Comparison of ENCODE assay signal across 9 cellular contexts in genomic region chr19:50565984-50566903, GRCh38. TPM values are rescaled to one million over a fixed set of nuclear protein-coding genes. Genes with fewer than 3 reads are reported as not detected.
A peak's percentile ranks its signal among the peaks of the same experiment; 100 is the strongest.
DNase-seq lines count a peak whose midpoint lies in the region; ATAC-seq and TF ChIP-seq lines count a peak whose summit lies in the region.
"Had no signal": no experiment of that assay in that cellular context is flagged by ENCODE, and none has a peak within 500 bp of the region (broad histone marks: within the 10 kb centered on the region; RNA-seq: fewer than 3 reads in every experiment).

No MANE protein-coding gene starts in this region.

- H3K4me3 ChIP-seq in iPS-20b (ENCODE audit: low read length), result peak overlapping the region; percentile 51; the same call in 1 of the 2 replicates
- H3K4me3 ChIP-seq in uterus, result no peak overlapping the region

- DNase-seq in activated CD4-positive, alpha-beta T cell treated with anti-CD3 and anti-CD28 coated beads for 36 hours, result peak; percentile 76
- no peak for DNase-seq in activated CD4-positive, alpha-beta T cell treated with anti-CD3 and anti-CD28 coated beads for 1 hour
- no peak for DNase-seq in activated T-helper 2 cell treated with anti-CD3 and anti-CD28 coated beads, Interferon-gamma antibody, Interleukin-2, Interleukin-4, amounts not matched to agents 10 μg/mL and 5 μg/mL and 100 μg/mL, durations not matched to agents 14 hours and 24 hours and 36 hours (ENCODE audit: low spot score)
- DNase-seq in stimulated activated naive B cell treated with anti-CD40 and anti-IgM and Interleukin-4, amounts not matched to agents 10 μg/mL and 1 μg/mL and 100 μg/mL, for 72 hours, result no peak
- DNase-seq in uterus (no peak), NCI-H774 (lab: John Stamatoyannopoulos, UW) (no peak)

- H3K4me1 ChIP-seq in iPS-20b (ENCODE audit: insufficient read depth, low read length), result no peaks in the 10 kb centered on the region
- H3K4me1 ChIP-seq in uterus, result no peaks in the 10 kb centered on the region

- H3K36me3 ChIP-seq in iPS-20b (ENCODE audit: insufficient read depth, low read depth, low read length) (no peaks in the 10 kb centered on the region), uterus (no peaks in the 10 kb centered on the region)
- H3K36me3 ChIP-seq: vagina had no signal

- POLR2A ChIA-PET in activated CD4-positive, alpha-beta T cell treated with anti-CD3 and anti-CD28 coated beads for 36 hours (lab: Charles Lee), result no interaction called here

- no peak for TF ChIP-seq POLR2A in uterus (IDR thresholded peaks at IDR 0.05)

- no peak overlapping the region for H3K27ac Mint-ChIP-seq in activated CD4-positive, alpha-beta T cell treated with anti-CD3 and anti-CD28 coated beads for 36 hours
- no peak overlapping the region for H3K27ac Mint-ChIP-seq in activated T-helper 2 cell treated with anti-CD3 and anti-CD28 coated beads, Interferon-gamma antibody, Interleukin-2, Interleukin-4, amounts not matched to agents 10 μg/mL and 5 μg/mL and 100 μg/mL, durations not matched to agents 14 hours and 24 hours and 36 hours
- peak overlapping the region; percentile 51 for H3K27ac Mint-ChIP-seq in stimulated activated naive B cell treated with anti-CD40 and anti-IgM and Interleukin-4, amounts not matched to agents 10 μg/mL and 1 μg/mL and 100 μg/mL, for 72 hours

- H3K9me3 Mint-ChIP-seq in activated CD4-positive, alpha-beta T cell treated with anti-CD3 and anti-CD28 coated beads for 36 hours (ENCODE audit: low read depth), result no peaks in the 10 kb centered on the region
- H3K9me3 Mint-ChIP-seq in activated T-helper 2 cell treated with anti-CD3 and anti-CD28 coated beads, Interferon-gamma antibody, Interleukin-2, Interleukin-4, amounts not matched to agents 10 μg/mL and 5 μg/mL and 100 μg/mL, durations not matched to agents 14 hours and 24 hours and 36 hours, result no peaks in the 10 kb centered on the region
- H3K9me3 Mint-ChIP-seq in stimulated activated naive B cell treated with anti-CD40 and anti-IgM and Interleukin-4, amounts not matched to agents 10 μg/mL and 1 μg/mL and 100 μg/mL, for 72 hours, result no peaks in the 10 kb centered on the region

- peaks cover 54% of the 10 kb centered on the region for H3K27me3 ChIP-seq in iPS-20b (ENCODE audit: insufficient read depth, low read length)
- H3K27me3 ChIP-seq in uterus, result peaks cover 0 to 8% of the 10 kb centered on the region in 2 donors
- H3K27me3 ChIP-seq: vagina had no signal

- ATAC-seq in activated CD4-positive, alpha-beta T cell treated with anti-CD3 and anti-CD28 coated beads for 36 hours, result peak; percentile 73
- ATAC-seq in stimulated activated naive B cell treated with anti-CD40 and anti-IgM and Interleukin-4, amounts not matched to agents 10 μg/mL and 1 μg/mL and 100 μg/mL, for 72 hours (replicated peaks), result peak in 1 of 2 donors; percentile 21
- ATAC-seq in GM18873 (IDR thresholded peaks at IDR 0.05; ENCODE audit: low FRiP score, unreplicated experiment), result no peak

- H3K27ac ChIP-seq in iPS-20b (ENCODE audit: low read length) (no peak overlapping the region), uterus (no peak overlapping the region)
- H3K27ac ChIP-seq: vagina had no signal

- peaks cover 20% of the 10 kb centered on the region for H3K4me1 Mint-ChIP-seq in activated CD4-positive, alpha-beta T cell treated with anti-CD3 and anti-CD28 coated beads for 36 hours
- H3K4me1 Mint-ChIP-seq in activated T-helper 2 cell treated with anti-CD3 and anti-CD28 coated beads, Interferon-gamma antibody, Interleukin-2, Interleukin-4, amounts not matched to agents 10 μg/mL and 5 μg/mL and 100 μg/mL, durations not matched to agents 14 hours and 24 hours and 36 hours (ENCODE audit: low read depth), result peaks cover 11% of the 10 kb centered on the region
- H3K4me1 Mint-ChIP-seq in stimulated activated naive B cell treated with anti-CD40 and anti-IgM and Interleukin-4, amounts not matched to agents 10 μg/mL and 1 μg/mL and 100 μg/mL, for 72 hours, result peaks cover 22% of the 10 kb centered on the region in 2 donors

- TF ChIP-seq CTCF in uterus (IDR thresholded peaks at IDR 0.05), result no peak

- intact Hi-C loops in activated CD4-positive, alpha-beta T cell treated with anti-CD3 and anti-CD28 coated beads for 36 hours (cut with DNase I, micrococcal nuclease), result no loop called here
- intact Hi-C loops in activated T-helper 2 cell treated with anti-CD3 and anti-CD28 coated beads, Interferon-gamma antibody, Interleukin-2, Interleukin-4, amounts not matched to agents 10 μg/mL and 5 μg/mL and 100 μg/mL, durations not matched to agents 14 hours and 24 hours and 36 hours (cut with micrococcal nuclease), result no loop called here
- intact Hi-C loops in uterus (cut with DNase I; ENCODE audit: low total_unique reads), result no loop called here

- CTCF ChIA-PET in activated CD4-positive, alpha-beta T cell treated with anti-CD3 and anti-CD28 coated beads for 36 hours (lab: Charles Lee), result interaction anchor here (0.5 kb wide), 1 partner anchor 105 kb away, joined by 3 read pairs; no protein-coding TSS in a partner anchor

- peaks cover 44% of the 10 kb centered on the region for H3K27me3 Mint-ChIP-seq in activated CD4-positive, alpha-beta T cell treated with anti-CD3 and anti-CD28 coated beads for 36 hours
- peaks cover 48% of the 10 kb centered on the region for H3K27me3 Mint-ChIP-seq in activated T-helper 2 cell treated with anti-CD3 and anti-CD28 coated beads, Interferon-gamma antibody, Interleukin-2, Interleukin-4, amounts not matched to agents 10 μg/mL and 5 μg/mL and 100 μg/mL, durations not matched to agents 14 hours and 24 hours and 36 hours (ENCODE audit: low read depth)
- peaks cover 71 to 77% of the 10 kb centered on the region in 2 donors for H3K27me3 Mint-ChIP-seq in stimulated activated naive B cell treated with anti-CD40 and anti-IgM and Interleukin-4, amounts not matched to agents 10 μg/mL and 1 μg/mL and 100 μg/mL, for 72 hours

- H3K9ac ChIP-seq in iPS-20b (ENCODE audit: low read depth, low read length), result no peak overlapping the region

- H3K9me3 ChIP-seq in iPS-20b (ENCODE audit: insufficient read depth, low read depth, low read length) (peaks cover 35% of the 10 kb centered on the region), uterus (no peaks in the 10 kb centered on the region)
- H3K9me3 ChIP-seq: vagina had no signal

- H3K36me3 Mint-ChIP-seq in activated CD4-positive, alpha-beta T cell treated with anti-CD3 and anti-CD28 coated beads for 36 hours (ENCODE audit: low read depth), result no peaks in the 10 kb centered on the region
- H3K36me3 Mint-ChIP-seq in activated T-helper 2 cell treated with anti-CD3 and anti-CD28 coated beads, Interferon-gamma antibody, Interleukin-2, Interleukin-4, amounts not matched to agents 10 μg/mL and 5 μg/mL and 100 μg/mL, durations not matched to agents 14 hours and 24 hours and 36 hours (ENCODE audit: low read depth), result no peaks in the 10 kb centered on the region
- H3K36me3 Mint-ChIP-seq in stimulated activated naive B cell treated with anti-CD40 and anti-IgM and Interleukin-4, amounts not matched to agents 10 μg/mL and 1 μg/mL and 100 μg/mL, for 72 hours, result no peaks in the 10 kb centered on the region

- peak overlapping the region; percentile 53 for H3K4me3 Mint-ChIP-seq in activated CD4-positive, alpha-beta T cell treated with anti-CD3 and anti-CD28 coated beads for 36 hours
- H3K4me3 Mint-ChIP-seq in activated T-helper 2 cell treated with anti-CD3 and anti-CD28 coated beads, Interferon-gamma antibody, Interleukin-2, Interleukin-4, amounts not matched to agents 10 μg/mL and 5 μg/mL and 100 μg/mL, durations not matched to agents 14 hours and 24 hours and 36 hours (ENCODE audit: low read depth), result peak overlapping the region; percentile 17
- peak overlapping the region; percentile 66 to 74 for H3K4me3 Mint-ChIP-seq in stimulated activated naive B cell treated with anti-CD40 and anti-IgM and Interleukin-4, amounts not matched to agents 10 μg/mL and 1 μg/mL and 100 μg/mL, for 72 hours

RNA-seq across cellular contexts. Expression of gene LRRC4B, which starts 2.0 kb away (rescaled TPM):
- not detected for total RNA-seq in activated CD4-positive, alpha-beta T cell treated with anti-CD3 and anti-CD28 coated beads for 36 hours
- total RNA-seq in activated T-helper 2 cell treated with anti-CD3 and anti-CD28 coated beads, Interferon-gamma antibody, Interleukin-2, Interleukin-4, amounts not matched to agents 10 μg/mL and 5 μg/mL and 100 μg/mL, durations not matched to agents 14 hours and 24 hours and 36 hours, result 0.18 TPM in 1 of 2 replicates, not detected in the other
- 10 to 100 TPM in 2 of 4 donors, 1 to 10 TPM in 2; 2.4 to 38.0 (median 13.2) TPM for total RNA-seq in uterus

RNA-seq across cellular contexts. Expression of gene ASPDH, which starts 52.5 kb away (rescaled TPM):
- total RNA-seq in activated CD4-positive, alpha-beta T cell treated with anti-CD3 and anti-CD28 coated beads for 36 hours, result not detected
- not detected in 2 replicates for total RNA-seq in activated T-helper 2 cell treated with anti-CD3 and anti-CD28 coated beads, Interferon-gamma antibody, Interleukin-2, Interleukin-4, amounts not matched to agents 10 μg/mL and 5 μg/mL and 100 μg/mL, durations not matched to agents 14 hours and 24 hours and 36 hours
- not detected for total RNA-seq in uterus
- total RNA-seq: vagina had no signal

RNA-seq across cellular contexts. Expression of gene JOSD2, which starts 55.3 kb away (rescaled TPM):
- total RNA-seq in activated CD4-positive, alpha-beta T cell treated with anti-CD3 and anti-CD28 coated beads for 36 hours, result 10 to 100 TPM; 17.4 to 28.1 TPM
- 39.9 and 43.6 TPM in 2 replicates for total RNA-seq in activated T-helper 2 cell treated with anti-CD3 and anti-CD28 coated beads, Interferon-gamma antibody, Interleukin-2, Interleukin-4, amounts not matched to agents 10 μg/mL and 5 μg/mL and 100 μg/mL, durations not matched to agents 14 hours and 24 hours and 36 hours
- total RNA-seq in uterus, result 10 to 100 TPM in 1 of 4 donors, 1 to 10 TPM in 3; 1.8 to 22.8 (median 5.5) TPM

Comparison
In these comparisons a context has a peak if more than half of its experiments do, and no peak if none do; other contexts are left out.
1. H3K4me3 Mint-ChIP-seq: peak in every context shown above with its lines; median percentile 70 in stimulated activated naive B cell treated with anti-CD40 and anti-IgM and Interleukin-4, amounts not matched to agents 10 μg/mL and 1 μg/mL and 100 μg/mL, for 72 hours; 53 in activated CD4-positive, alpha-beta T cell treated with anti-CD3 and anti-CD28 coated beads for 36 hours; 17 in activated T-helper 2 cell treated with anti-CD3 and anti-CD28 coated beads, Interferon-gamma antibody, Interleukin-2, Interleukin-4, amounts not matched to agents 10 μg/mL and 5 μg/mL and 100 μg/mL, durations not matched to agents 14 hours and 24 hours and 36 hours.